In the genomic region with DNA sequence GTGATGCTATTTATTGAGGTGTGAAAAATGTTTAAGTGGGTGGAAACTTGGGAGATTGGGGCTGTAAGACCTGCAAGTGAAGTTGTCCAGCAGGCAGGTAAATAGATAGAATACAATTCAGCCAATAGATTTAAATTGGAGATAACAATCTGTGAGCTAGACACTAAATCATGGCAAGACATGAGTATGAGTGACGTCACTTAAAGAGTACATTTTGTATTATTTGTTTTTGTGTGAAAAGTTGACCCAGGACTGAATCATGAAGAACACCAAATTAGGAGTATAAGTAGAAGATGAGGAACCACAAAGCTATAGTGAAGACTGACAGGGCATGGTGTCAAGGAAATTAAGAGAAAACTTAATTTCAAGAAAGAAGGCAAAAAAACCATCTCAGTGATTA, we compare ENCODE assay signal across 2 cellular contexts.
A peak's percentile ranks its signal among the peaks of the same experiment; 100 is the strongest.
TF ChIP-seq lines count a peak whose summit lies in the region.

No MANE protein-coding gene starts in this region.

TF ChIP-seq in HepG2, 621 proteins besides CTCF, POLR2A, EP300 and RAD21:
- TF ChIP-seq SNAI1 (CRISPR knock-in tag; IDR thresholded peaks at IDR 0.05; ENCODE audit: borderline replicate concordance) (no peak), PLSCR1 (CRISPR knock-in tag; IDR thresholded peaks at IDR 0.05; ENCODE audit: borderline replicate concordance) (no peak), ATF7 (IDR thresholded peaks at IDR 0.05) (peak; percentile 93), ATF7 (CRISPR knock-in tag; IDR thresholded peaks at IDR 0.05) (no peak), CREB1 (IDR thresholded peaks at IDR 0.05) (peak; percentile 93), CREB1 (CRISPR knock-in tag; IDR thresholded peaks at IDR 0.05) (no peak)

TF ChIP-seq in K562, 482 proteins besides CTCF, POLR2A, EP300 and RAD21:
- TF ChIP-seq ZNF212 (CRISPR knock-in tag; IDR thresholded peaks at IDR 0.05), result no peak
- TF ChIP-seq MEIS2 (IDR thresholded peaks at IDR 0.05; ENCODE audit: partially characterized antibody), result peak; percentile 15
- TF ChIP-seq HES1 (IDR thresholded peaks at IDR 0.05; ENCODE audit: low read depth), result no peak
- TF ChIP-seq, protein P1, sequence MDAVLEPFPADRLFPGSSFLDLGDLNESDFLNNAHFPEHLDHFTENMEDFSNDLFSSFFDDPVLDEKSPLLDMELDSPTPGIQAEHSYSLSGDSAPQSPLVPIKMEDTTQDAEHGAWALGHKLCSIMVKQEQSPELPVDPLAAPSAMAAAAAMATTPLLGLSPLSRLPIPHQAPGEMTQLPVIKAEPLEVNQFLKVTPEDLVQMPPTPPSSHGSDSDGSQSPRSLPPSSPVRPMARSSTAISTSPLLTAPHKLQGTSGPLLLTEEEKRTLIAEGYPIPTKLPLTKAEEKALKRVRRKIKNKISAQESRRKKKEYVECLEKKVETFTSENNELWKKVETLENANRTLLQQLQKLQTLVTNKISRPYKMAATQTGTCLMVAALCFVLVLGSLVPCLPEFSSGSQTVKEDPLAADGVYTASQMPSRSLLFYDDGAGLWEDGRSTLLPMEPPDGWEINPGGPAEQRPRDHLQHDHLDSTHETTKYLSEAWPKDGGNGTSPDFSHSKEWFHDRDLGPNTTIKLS (IDR thresholded peaks at IDR 0.05; ENCODE audit: borderline replicate concordance, low read depth), result no peak
- TF ChIP-seq SMAD4 (CRISPR knock-in tag; conservative IDR thresholded peaks at IDR 0.05), result no peak
- TF ChIP-seq, protein P2, sequence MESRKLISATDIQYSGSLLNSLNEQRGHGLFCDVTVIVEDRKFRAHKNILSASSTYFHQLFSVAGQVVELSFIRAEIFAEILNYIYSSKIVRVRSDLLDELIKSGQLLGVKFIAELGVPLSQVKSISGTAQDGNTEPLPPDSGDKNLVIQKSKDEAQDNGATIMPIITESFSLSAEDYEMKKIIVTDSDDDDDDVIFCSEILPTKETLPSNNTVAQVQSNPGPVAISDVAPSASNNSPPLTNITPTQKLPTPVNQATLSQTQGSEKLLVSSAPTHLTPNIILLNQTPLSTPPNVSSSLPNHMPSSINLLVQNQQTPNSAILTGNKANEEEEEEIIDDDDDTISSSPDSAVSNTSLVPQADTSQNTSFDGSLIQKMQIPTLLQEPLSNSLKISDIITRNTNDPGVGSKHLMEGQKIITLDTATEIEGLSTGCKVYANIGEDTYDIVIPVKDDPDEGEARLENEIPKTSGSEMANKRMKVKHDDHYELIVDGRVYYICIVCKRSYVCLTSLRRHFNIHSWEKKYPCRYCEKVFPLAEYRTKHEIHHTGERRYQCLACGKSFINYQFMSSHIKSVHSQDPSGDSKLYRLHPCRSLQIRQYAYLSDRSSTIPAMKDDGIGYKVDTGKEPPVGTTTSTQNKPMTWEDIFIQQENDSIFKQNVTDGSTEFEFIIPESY (CRISPR knock-in tag; IDR thresholded peaks at IDR 0.05), result no peak
- peak; percentile 32; the same call in 1 of the 2 replicates for TF ChIP-seq ATF3 (IDR thresholded peaks at IDR 0.05)
- TF ChIP-seq ATF3 (CRISPR knock-in tag; conservative IDR thresholded peaks at IDR 0.05), result no peak
- TF ChIP-seq TEAD2 (tag; IDR thresholded peaks at IDR 0.05), result no peak
- TF ChIP-seq RBM14 (IDR thresholded peaks at IDR 0.05; ENCODE audit: borderline replicate concordance, insufficient read depth, low read depth, low read length), result no peak
